ENCODE assay signal across 27 cellular contexts in genomic region chr2:16482485-16482884, GRCh38.
"Had no signal": no experiment of that assay in that cellular context is flagged by ENCODE, and none has a peak within 500 bp of the region (broad histone marks: within the 10 kb centered on the region; RNA-seq: fewer than 3 reads in every experiment).

No MANE protein-coding gene starts in this region.

- H3K4me1 Mint-ChIP-seq: endodermal cell, immature natural killer cell, memory B cell, natural killer cell had no signal

- H3K27ac ChIP-seq: coronary artery, epithelial cell of prostate, foreskin keratinocyte, gastroesophageal sphincter, heart left ventricle, neutrophil, parathyroid adenoma, right lobe of liver, stomach, thyroid gland, vagina had no signal

- H3K4me3 ChIP-seq: coronary artery, gastroesophageal sphincter, heart left ventricle, lung, right lobe of liver, stomach, thyroid gland, vagina had no signal

- H3K9me3 ChIP-seq: gastroesophageal sphincter, heart left ventricle, neutrophil, right lobe of liver, stomach, thyroid gland, vagina had no signal

- H3K27me3 ChIP-seq: gastroesophageal sphincter, heart left ventricle, right lobe of liver, stomach, thyroid gland, vagina had no signal

- H3K4me1 ChIP-seq: gastroesophageal sphincter, heart left ventricle, parathyroid adenoma, right lobe of liver, stomach, thyroid gland, vagina had no signal

- H3K79me2 ChIP-seq: parathyroid adenoma had no signal

- H3K36me3 ChIP-seq: gastroesophageal sphincter, heart left ventricle, neutrophil, right lobe of liver, stomach, thyroid gland, vagina had no signal

- H2AFZ ChIP-seq: parathyroid adenoma had no signal

- H3K36me3 Mint-ChIP-seq: immature natural killer cell, memory B cell, natural killer cell had no signal

- H3K9ac ChIP-seq: parathyroid adenoma had no signal

- H3K27ac Mint-ChIP-seq: endodermal cell, immature natural killer cell, memory B cell, natural killer cell, progenitor cell of endocrine pancreas had no signal

- DNase-seq: dermis blood vessel endothelial cell; endodermal cell; foreskin keratinocyte; heart left ventricle; hippocampal formation; immature natural killer cell; natural killer cell; right lobe of liver; small intestine; stimulated activated CD4-positive, alpha-beta T cell treated with anti-CD3 and anti-CD28 coated beads, Interleukin-12 subunit alpha, Interleukin-12 subunit beta, amount 100 ng/mL, for 4 hours; stimulated activated CD4-positive, alpha-beta T cell treated with anti-CD3 and anti-CD28 coated beads, Interleukin-1b, Interleukin-23, amount 100 ng/mL, for 48 hours; stimulated activated CD4-positive, alpha-beta T cell treated with anti-CD3 and anti-CD28 coated beads, Interleukin-4, amount 100 ng/mL, for 1 hour; stimulated activated CD8-positive, alpha-beta memory T cell treated with anti-CD3 and anti-CD28 coated beads, Interleukin-4, amount 100 ng/mL, for 48 hours; stimulated activated naive CD4-positive, alpha-beta T cell treated with Interleukin-2 at 50 U/mL for 16 hours; stomach; thyroid gland; trophoblast cell had no signal

- H3K4me3 Mint-ChIP-seq: endodermal cell, immature natural killer cell, memory B cell, natural killer cell, neural crest cell had no signal

- H3K9me3 Mint-ChIP-seq: endodermal cell, natural killer cell had no signal
